ENCODE assay signal across 26 cellular contexts in the genomic region with DNA sequence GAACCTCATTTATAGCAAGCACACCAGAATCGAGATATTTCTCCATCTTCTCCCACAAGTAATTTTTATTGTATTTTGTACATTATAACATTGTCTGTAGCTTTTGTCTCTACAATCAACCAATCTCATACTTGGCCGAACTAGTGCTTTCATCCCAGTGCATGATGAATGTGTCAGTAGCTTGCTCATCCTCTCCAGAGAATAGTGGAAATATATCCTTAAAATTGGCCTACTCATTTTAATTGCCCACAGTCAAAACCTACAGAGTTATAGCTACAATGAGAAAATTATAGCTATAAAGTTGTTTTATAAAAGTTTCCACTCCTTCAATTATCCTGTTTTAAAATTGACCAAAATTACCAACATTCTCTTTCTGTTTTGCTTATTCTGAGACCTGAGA.
"Had no signal": no experiment of that assay in that cellular context is flagged by ENCODE, and none has a peak within 500 bp of the region (broad histone marks: within the 10 kb centered on the region; RNA-seq: fewer than 3 reads in every experiment).

No MANE protein-coding gene starts in this region.

- H3K9me3 ChIP-seq: colonic mucosa, lower lobe of right lung, ovary, psoas muscle, sigmoid colon, spleen, thoracic aorta, tibial nerve, upper lobe of left lung had no signal

- H3K36me3 ChIP-seq: colonic mucosa, lower lobe of right lung, ovary, sigmoid colon, spleen, thoracic aorta, tibial nerve, upper lobe of left lung had no signal

- H3K4me3 Mint-ChIP-seq: dendritic cell treated with granulocyte-macrophage colony-stimulating factor and Interleukin-4, amounts not matched to agents 40 ng/mL and 50 ng/mL, for 4 days; endodermal cell; memory B cell; mesothelial cell of epicardium; naive thymus-derived CD8-positive, alpha-beta T cell; nephron progenitor cell; stimulated activated memory B cell treated with anti-CD40 and anti-IgM and Interleukin-4, amounts not matched to agents 10 μg/mL and 1 μg/mL and 100 μg/mL, for 72 hours had no signal

- H3K27ac ChIP-seq: colonic mucosa, epithelial cell of prostate, lower lobe of right lung, ovary, psoas muscle, sigmoid colon, skin epidermis, spleen, thoracic aorta, tibial nerve, upper lobe of left lung had no signal

- H3K27ac Mint-ChIP-seq: dendritic cell treated with granulocyte-macrophage colony-stimulating factor and Interleukin-4, amounts not matched to agents 40 ng/mL and 50 ng/mL, for 4 days; endodermal cell; memory B cell; mesothelial cell of epicardium; naive thymus-derived CD8-positive, alpha-beta T cell; nephron progenitor cell; stimulated activated memory B cell treated with anti-CD40 and anti-IgM and Interleukin-4, amounts not matched to agents 10 μg/mL and 1 μg/mL and 100 μg/mL, for 72 hours had no signal

- H3K4me3 ChIP-seq: colonic mucosa, lower lobe of right lung, ovary, psoas muscle, sigmoid colon, skin epidermis, spleen, thoracic aorta, tibial nerve, upper lobe of left lung had no signal

- H3K9me3 Mint-ChIP-seq: dendritic cell treated with granulocyte-macrophage colony-stimulating factor and Interleukin-4, amounts not matched to agents 40 ng/mL and 50 ng/mL, for 4 days; endodermal cell; memory B cell; mesothelial cell of epicardium; nephron progenitor cell; stimulated activated memory B cell treated with anti-CD40 and anti-IgM and Interleukin-4, amounts not matched to agents 10 μg/mL and 1 μg/mL and 100 μg/mL, for 72 hours had no signal

- H3K4me1 ChIP-seq: colonic mucosa, lower lobe of right lung, psoas muscle, sigmoid colon, spleen, tibial nerve, upper lobe of left lung had no signal

- DNase-seq: colonic mucosa; effector CD8-positive, alpha-beta T cell; endodermal cell; left ventricle myocardium superior; lower lobe of right lung; naive thymus-derived CD8-positive, alpha-beta T cell; nephron progenitor cell; nucleus accumbens; ovary; posterior cingulate gyrus; psoas muscle; right cardiac atrium; sigmoid colon; spleen; stimulated activated CD4-positive, alpha-beta T cell treated with anti-CD3 and anti-CD28 coated beads, Interleukin-4, amount 100 ng/mL, for 4 hours; stimulated activated naive CD8-positive, alpha-beta T cell treated with anti-CD3 and anti-CD28 coated beads, Interleukin-15, Interleukin-2, amounts not matched to agents 100 U/mL and 50 U/mL, for 24 hours had no signal

- H3K27me3 ChIP-seq: colonic mucosa, ovary, sigmoid colon, spleen, tibial nerve, upper lobe of left lung had no signal

- H3K36me3 Mint-ChIP-seq: memory B cell; mesothelial cell of epicardium; naive thymus-derived CD8-positive, alpha-beta T cell; stimulated activated memory B cell treated with anti-CD40 and anti-IgM and Interleukin-4, amounts not matched to agents 10 μg/mL and 1 μg/mL and 100 μg/mL, for 72 hours had no signal

- H3K27me3 Mint-ChIP-seq: dendritic cell treated with granulocyte-macrophage colony-stimulating factor and Interleukin-4, amounts not matched to agents 40 ng/mL and 50 ng/mL, for 4 days; memory B cell; naive thymus-derived CD8-positive, alpha-beta T cell; stimulated activated memory B cell treated with anti-CD40 and anti-IgM and Interleukin-4, amounts not matched to agents 10 μg/mL and 1 μg/mL and 100 μg/mL, for 72 hours had no signal

- H3K4me1 Mint-ChIP-seq: endodermal cell; memory B cell; naive thymus-derived CD8-positive, alpha-beta T cell; nephron progenitor cell; stimulated activated memory B cell treated with anti-CD40 and anti-IgM and Interleukin-4, amounts not matched to agents 10 μg/mL and 1 μg/mL and 100 μg/mL, for 72 hours had no signal

- ATAC-seq: esophagus mucosa; left ventricle myocardium superior; lower lobe of right lung; naive thymus-derived CD8-positive, alpha-beta T cell; psoas muscle; right cardiac atrium; stimulated activated memory B cell treated with anti-CD40 and anti-IgM and Interleukin-4, amounts not matched to agents 10 μg/mL and 1 μg/mL and 100 μg/mL, for 72 hours; stimulated activated naive CD8-positive, alpha-beta T cell treated with anti-CD3 and anti-CD28 coated beads, Interleukin-15, Interleukin-2, amounts not matched to agents 100 U/mL and 50 U/mL, for 24 hours had no signal
